8 cellular contexts compared by ENCODE assay signal in genomic region chr22:22507743-22508273, GRCh38. TPM values are rescaled to one million over a fixed set of nuclear protein-coding genes. Genes with fewer than 3 reads are reported as not detected.
DNase-seq lines count a peak whose midpoint lies in the region; ATAC-seq and TF ChIP-seq lines count a peak whose summit lies in the region.

No MANE protein-coding gene starts in this region.

- H3K4me3 ChIP-seq in BLaER1 treated with 17β-estradiol and CSF1 and Interleukin-3, amounts not matched to agents 10 nM and 100 nM = peak overlapping the region; percentile 70 to 89 (median 79)
- H3K4me3 ChIP-seq in coronary artery = peak overlapping the region; percentile 62

- H3K27ac ChIP-seq in BLaER1 treated with 17β-estradiol and CSF1 and Interleukin-3, amounts not matched to agents 10 nM and 100 nM = peak overlapping the region in 10 of 11 experiments; percentile 39 to 69 (median 54); a peak in 19 of 22 replicates
- no peak overlapping the region for H3K27ac ChIP-seq in coronary artery

- H3K9me3 Mint-ChIP-seq in IgD-negative memory B cell = no peaks in the 10 kb centered on the region
- H3K9me3 Mint-ChIP-seq in natural killer cell treated with Interleukin-12 subunit alpha and Interleukin-12 subunit beta and Interleukin-15 and Interleukin-18, amount 100 ng/mL, for 72 hours = peaks cover 4% of the 10 kb centered on the region

- peaks cover 12% of the 10 kb centered on the region for H3K36me3 Mint-ChIP-seq in IgD-negative memory B cell
- peaks cover 32% of the 10 kb centered on the region for H3K36me3 Mint-ChIP-seq in natural killer cell treated with Interleukin-12 subunit alpha and Interleukin-12 subunit beta and Interleukin-15 and Interleukin-18, amount 100 ng/mL, for 72 hours

- H4K20me1 ChIP-seq in BLaER1 treated with 17β-estradiol and CSF1 and Interleukin-3, amounts not matched to agents 10 nM and 100 nM = no peaks in the 10 kb centered on the region

- H3K27ac Mint-ChIP-seq in IgD-negative memory B cell = peak overlapping the region in 2 of 3 donors; percentile 47 to 60
- H3K27ac Mint-ChIP-seq in natural killer cell treated with Interleukin-12 subunit alpha and Interleukin-12 subunit beta and Interleukin-15 and Interleukin-18, amount 100 ng/mL, for 72 hours = peak overlapping the region in 1 of 2 donors; percentile 18

- peaks cover 2% of the 10 kb centered on the region for H3K27me3 Mint-ChIP-seq in IgD-negative memory B cell
- H3K27me3 Mint-ChIP-seq in natural killer cell treated with Interleukin-12 subunit alpha and Interleukin-12 subunit beta and Interleukin-15 and Interleukin-18, amount 100 ng/mL, for 72 hours = peaks cover 8 to 9% of the 10 kb centered on the region in 2 donors

- peaks cover 0 to 16% (median 9%) of the 10 kb centered on the region in 10 experiments; a peak in 17 of 20 replicates for H3K4me1 ChIP-seq in BLaER1 treated with 17β-estradiol and CSF1 and Interleukin-3, amounts not matched to agents 10 nM and 100 nM

- 0 out of 22 replicates have a peak, but pooled peaks cover 0 to 4% (median 0%) of the 10 kb centered on the region in 11 experiments for H3K27me3 ChIP-seq in BLaER1 treated with 17β-estradiol and CSF1 and Interleukin-3, amounts not matched to agents 10 nM and 100 nM

- peaks cover 4 to 44% (median 18%) of the 10 kb centered on the region in 11 experiments; a peak in 17 of 22 replicates for H3K36me3 ChIP-seq in BLaER1 treated with 17β-estradiol and CSF1 and Interleukin-3, amounts not matched to agents 10 nM and 100 nM

- H3K9ac ChIP-seq in BLaER1 treated with 17β-estradiol and CSF1 and Interleukin-3, amounts not matched to agents 10 nM and 100 nM = peak overlapping the region; percentile 73 to 85 (median 81)

- H3K4me3 Mint-ChIP-seq in IgD-negative memory B cell = peak overlapping the region; percentile 83 to 94 (median 90)
- peak overlapping the region; percentile 86 for H3K4me3 Mint-ChIP-seq in natural killer cell treated with Interleukin-12 subunit alpha and Interleukin-12 subunit beta and Interleukin-15 and Interleukin-18, amount 100 ng/mL, for 72 hours

- H3K4me2 ChIP-seq in BLaER1 treated with 17β-estradiol and CSF1 and Interleukin-3, amounts not matched to agents 10 nM and 100 nM = peak overlapping the region; percentile 82 to 100 (median 94)

- no peak for ATAC-seq in natural killer cell treated with Interleukin-12 subunit alpha and Interleukin-12 subunit beta and Interleukin-15 and Interleukin-18, amount 100 ng/mL, for 72 hours
- no peak for ATAC-seq in GM18498 (IDR thresholded peaks at IDR 0.05; ENCODE audit: unreplicated experiment)

- peaks cover 13 to 19% (median 14%) of the 10 kb centered on the region in 3 donors for H3K4me1 Mint-ChIP-seq in IgD-negative memory B cell
- H3K4me1 Mint-ChIP-seq in natural killer cell treated with Interleukin-12 subunit alpha and Interleukin-12 subunit beta and Interleukin-15 and Interleukin-18, amount 100 ng/mL, for 72 hours (ENCODE audit: low read depth in 2 of 2) = peaks cover 8 to 11% of the 10 kb centered on the region in 2 donors

- peaks cover 15 to 28% (median 22%) of the 10 kb centered on the region in 11 experiments for H3K9me3 ChIP-seq in BLaER1 treated with 17β-estradiol and CSF1 and Interleukin-3, amounts not matched to agents 10 nM and 100 nM (replicated peaks in 1 of 11)

- TF ChIP-seq CTCF in coronary artery (IDR thresholded peaks at IDR 0.05) = no peak

- no peak for DNase-seq in coronary artery (ENCODE audit: low spot score)
- DNase-seq in natural killer cell treated with Interleukin-12 subunit alpha and Interleukin-12 subunit beta and Interleukin-15 and Interleukin-18, amount 100 ng/mL, for 72 hours (ENCODE audit: low spot score) = no peak
- DNase-seq in NCI-H82 treated with DMSO at 0.1 percent for 48 hours (lab: John Stamatoyannopoulos, UW; ENCODE audit: unreplicated experiment) = no peak
- no peak for DNase-seq in GDM1 (lab: John Stamatoyannopoulos, UW)
- DNase-seq in SKM-1 (lab: John Stamatoyannopoulos, UW; ENCODE audit: unreplicated experiment) = no peak

RNA-seq across cellular contexts. Expression of gene ZNF280B, which starts 0.7 kb away (rescaled TPM):
- 3.8 TPM for polyA plus RNA-seq in IgD-negative memory B cell
- total RNA-seq in natural killer cell treated with Interleukin-12 subunit alpha and Interleukin-12 subunit beta and Interleukin-15 and Interleukin-18, amount 100 ng/mL, for 72 hours = 1 to 10 TPM; 3.3 to 4.1 TPM

RNA-seq across cellular contexts. Expression of gene ZNF280A, which starts 12.3 kb away (rescaled TPM):
- not detected for polyA plus RNA-seq in IgD-negative memory B cell
- total RNA-seq in natural killer cell treated with Interleukin-12 subunit alpha and Interleukin-12 subunit beta and Interleukin-15 and Interleukin-18, amount 100 ng/mL, for 72 hours = not detected

RNA-seq across cellular contexts. Expression of gene PRAME, which starts 51.3 kb away (rescaled TPM):
- not detected for polyA plus RNA-seq in IgD-negative memory B cell
- under 1 TPM in 1 of 2 donors, not detected in 1; 0.93 TPM for total RNA-seq in natural killer cell treated with Interleukin-12 subunit alpha and Interleukin-12 subunit beta and Interleukin-15 and Interleukin-18, amount 100 ng/mL, for 72 hours

Comparison
In these comparisons a context has a peak if more than half of its experiments do, and no peak if none do; other contexts are left out.
1. H3K27ac ChIP-seq: peak in BLaER1 treated with 17β-estradiol and CSF1 and Interleukin-3, amounts not matched to agents 10 nM and 100 nM (10 of 11); none in coronary artery (0 of 2).